In genomic region chr11:14251754-14252153, GRCh38 we compare ENCODE assay signal across 11 cellular contexts.
"Had no signal": no experiment of that assay in that cellular context is flagged by ENCODE, and none has a peak within 500 bp of the region (broad histone marks: within the 10 kb centered on the region; RNA-seq: fewer than 3 reads in every experiment).

No MANE protein-coding gene starts in this region.

- H3K9ac ChIP-seq: GM23248 had no signal

- DNase-seq: GM23248, GOT3, H7, H9, HCEC 1CT, HFFc6 had no signal

- H3K36me3 ChIP-seq: HAP-1 had no signal

- H3K27ac ChIP-seq: GM23248 had no signal

- ATAC-seq: GM23338, HCT116 had no signal

- H3K4me3 ChIP-seq: GM23248, GM23338, HAP-1 had no signal

- H3K9me3 ChIP-seq: HAP-1 had no signal

- H3K4me1 ChIP-seq: HAP-1 had no signal

- H3K4me2 ChIP-seq: GM23338 had no signal

- H2AFZ ChIP-seq: GM23248 had no signal

- FAIRE-seq: H1, H54 had no signal
